ENCODE assay signal across 8 cellular contexts in genomic region chr9:136110082-136111061, GRCh38. TPM values are rescaled to one million over a fixed set of nuclear protein-coding genes. Genes with fewer than 3 reads are reported as not detected.
DNase-seq lines count a peak whose midpoint lies in the region; ATAC-seq and TF ChIP-seq lines count a peak whose summit lies in the region.

No MANE protein-coding gene starts in this region.

- no peaks in the 10 kb centered on the region for H3K27me3 Mint-ChIP-seq in activated T-cell treated with anti-CD3 and anti-CD28 coated beads, Interleukin-2, amount 50 U/mL, for 72 hours (ENCODE audit: low read depth)

- intact Hi-C loops in heart left ventricle (cut with DNase I), result no loop called here

- ATAC-seq in HG02981 (IDR thresholded peaks at IDR 0.05; ENCODE audit: unreplicated experiment) (peak; percentile 2), heart left ventricle (no peak), GM21447 (IDR thresholded peaks at IDR 0.05; ENCODE audit: unreplicated experiment) (no peak)
- peak; percentile 2 to 14 for ATAC-seq in activated T-cell treated with anti-CD3 and anti-CD28 coated beads, Interleukin-2, amount 50 U/mL, for 72 hours (replicated peaks in 1 of 2)

- H3K27ac ChIP-seq in heart left ventricle, result peak overlapping the region in 10 of 12 donors; percentile 28 to 92 (median 80)
- H3K27ac ChIP-seq in skeletal muscle tissue (ENCODE audit: low read depth, low read length), result peak overlapping the region; percentile 60

- H3K4me1 ChIP-seq in heart left ventricle (peaks cover 15 to 60% (median 53%) of the 10 kb centered on the region in 12 donors), skeletal muscle tissue (ENCODE audit: control insufficient read depth in 3 of 3, insufficient read depth in 3 of 3, low read length in 3 of 3) (peaks cover 29 to 64% (median 45%) of the 10 kb centered on the region in 3 donors)

- H3K27me3 ChIP-seq in heart left ventricle, result no peaks in the 10 kb centered on the region
- H3K27me3 ChIP-seq in skeletal muscle tissue (ENCODE audit: control insufficient read depth in 3 of 3, insufficient read depth in 3 of 3, low read length in 3 of 3), result no peaks in the 10 kb centered on the region

- DNase-seq in DMS53 (lab: John Stamatoyannopoulos, UW) (peak; percentile 87), heart left ventricle (no peak), glomerular visceral epithelial cell (ENCODE audit: extremely low spot score) (no peak), NCI-H524 treated with DMSO at 0.1 percent for 48 hours (lab: John Stamatoyannopoulos, UW) (no peak)
- DNase-seq in activated T-cell treated with anti-CD3 and anti-CD28 coated beads, Interleukin-2, amount 50 U/mL, for 72 hours, result peak; percentile 54 to 55

- WGBS in heart left ventricle, 4 donors, result 19 to 28% (median 24%) methylated on average over 31 to 42 of the region's 42 CpGs

- TF ChIP-seq POLR2A in heart left ventricle (IDR thresholded peaks at IDR 0.05), result no peak

- no peak overlapping the region for H3K27ac Mint-ChIP-seq in activated T-cell treated with anti-CD3 and anti-CD28 coated beads, Interleukin-2, amount 50 U/mL, for 72 hours

- no peaks in the 10 kb centered on the region for H3K9me3 Mint-ChIP-seq in activated T-cell treated with anti-CD3 and anti-CD28 coated beads, Interleukin-2, amount 50 U/mL, for 72 hours

- peaks cover 0 to 12% (median 7%) of the 10 kb centered on the region in 9 donors for H3K36me3 ChIP-seq in heart left ventricle
- peaks cover 2 to 7% (median 3%) of the 10 kb centered on the region in 3 donors for H3K36me3 ChIP-seq in skeletal muscle tissue (ENCODE audit: control insufficient read depth in 3 of 3, insufficient read depth in 3 of 3, low read length in 3 of 3)

- H3K4me3 ChIP-seq in heart left ventricle (peak overlapping the region in 10 of 12 donors; percentile 9 to 59 (median 44)), skeletal muscle tissue (ENCODE audit: low read length in 3 of 3) (peak overlapping the region; percentile 51 to 70 (median 58))

- H3K36me3 Mint-ChIP-seq in activated T-cell treated with anti-CD3 and anti-CD28 coated beads, Interleukin-2, amount 50 U/mL, for 72 hours (ENCODE audit: insufficient read depth in 2 of 2), result peaks cover 0 to 6% of the 10 kb centered on the region in 2 donors

- peaks cover 90% of the 10 kb centered on the region for H3K4me1 Mint-ChIP-seq in activated T-cell treated with anti-CD3 and anti-CD28 coated beads, Interleukin-2, amount 50 U/mL, for 72 hours (ENCODE audit: low read depth)

- peak overlapping the region; percentile 88 to 89 for H3K4me3 Mint-ChIP-seq in activated T-cell treated with anti-CD3 and anti-CD28 coated beads, Interleukin-2, amount 50 U/mL, for 72 hours

- TF ChIP-seq CTCF in heart left ventricle (IDR thresholded peaks at IDR 0.05), result peak in 2 of 12 donors; percentile 10 to 33

- H3K9ac ChIP-seq in skeletal muscle tissue (ENCODE audit: low read depth in 1 of 3, low read length in 3 of 3), result peak overlapping the region in 2 of 3 donors; percentile 50 to 62

- H3K9me3 ChIP-seq in heart left ventricle (no peaks in the 10 kb centered on the region), skeletal muscle tissue (ENCODE audit: control insufficient read depth in 3 of 3, low read length in 3 of 3) (no peaks in the 10 kb centered on the region)

RNA-seq across cellular contexts. Expression of gene TMEM250, which starts 8.3 kb away (rescaled TPM):
- 10 to 100 TPM; 23.1 to 23.5 TPM for total RNA-seq in activated T-cell treated with anti-CD3 and anti-CD28 coated beads, Interleukin-2, amount 50 U/mL, for 72 hours
- total RNA-seq in heart left ventricle (10 to 100 TPM; 15.5 to 34.3 (median 19.9) TPM), skeletal muscle tissue (24.0 TPM)
- polyA plus RNA-seq in heart left ventricle, result 10 to 100 TPM; 11.6 to 37.0 TPM

RNA-seq across cellular contexts. Expression of gene NACC2, which starts 15.3 kb away (rescaled TPM):
- total RNA-seq in activated T-cell treated with anti-CD3 and anti-CD28 coated beads, Interleukin-2, amount 50 U/mL, for 72 hours, result 10 to 100 TPM in 1 of 2 donors, 1 to 10 TPM in 1; 8.4 to 13.7 TPM
- total RNA-seq in heart left ventricle (10 to 100 TPM; 38.7 to 66.5 (median 47.5) TPM), skeletal muscle tissue (7.3 TPM)
- 10 to 100 TPM; 17.9 to 39.1 TPM for polyA plus RNA-seq in heart left ventricle

Comparison
In these comparisons a context has a peak if more than half of its experiments do, and no peak if none do; other contexts are left out.
1. DNase-seq: peak in DMS53 (single experiment) and activated T-cell treated with anti-CD3 and anti-CD28 coated beads, Interleukin-2, amount 50 U/mL, for 72 hours (2 of 2); none in heart left ventricle (0 of 5), glomerular visceral epithelial cell (single experiment) and NCI-H524 treated with DMSO at 0.1 percent for 48 hours (single experiment).
2. ATAC-seq: peak in HG02981 (single experiment) and activated T-cell treated with anti-CD3 and anti-CD28 coated beads, Interleukin-2, amount 50 U/mL, for 72 hours (2 of 2); none in heart left ventricle (0 of 4) and GM21447 (single experiment).